ENCODE assay signal across 18 cellular contexts in the genomic region with DNA sequence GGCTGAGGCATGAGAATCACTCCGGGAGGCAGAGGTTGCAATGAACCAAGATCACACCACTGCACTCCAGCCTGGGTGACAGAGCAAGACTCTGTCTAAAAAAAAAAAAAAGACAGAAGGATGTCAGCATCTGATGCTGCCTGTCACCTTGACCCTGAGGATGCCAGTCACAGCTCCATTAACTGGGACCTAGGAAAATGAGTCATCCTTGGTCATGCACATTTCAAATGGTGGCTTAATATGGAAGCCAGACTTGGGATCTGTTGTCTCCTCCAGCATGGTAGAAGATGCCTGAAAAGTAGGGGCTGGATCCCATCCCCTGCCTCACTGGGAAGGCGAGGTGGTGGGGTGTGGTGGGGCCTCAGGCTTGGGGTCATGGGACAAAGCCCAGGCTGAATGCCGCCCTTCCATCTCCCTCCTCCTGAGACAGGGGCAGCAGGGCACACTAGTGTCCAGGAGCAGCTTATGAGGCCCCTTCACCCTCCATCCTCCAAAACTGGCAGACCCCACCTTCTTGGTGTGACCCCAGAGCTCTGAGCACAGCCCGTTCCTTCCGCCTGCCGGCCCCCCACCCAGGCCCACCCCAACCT. TPM values are rescaled to one million over a fixed set of nuclear protein-coding genes. Genes with fewer than 3 reads are reported as not detected.
"Had no signal": no experiment of that assay in that cellular context is flagged by ENCODE, and none has a peak within 500 bp of the region (broad histone marks: within the 10 kb centered on the region; RNA-seq: fewer than 3 reads in every experiment).

No MANE protein-coding gene starts in this region.

- H3K4me1 ChIP-seq: body of pancreas had no signal

- FAIRE-seq: islet of Langerhans, small intestine had no signal

- ATAC-seq: body of pancreas; stimulated activated naive CD8-positive, alpha-beta T cell treated with anti-CD3 and anti-CD28 coated beads, Interleukin-15, Interleukin-2, amounts not matched to agents 100 U/mL and 50 U/mL, for 24 hours had no signal

- H3K27ac Mint-ChIP-seq: activated CD4-positive, alpha-beta T cell treated with anti-CD3 and anti-CD28 coated beads, Interleukin-2, amount 10 ng/mL, durations not matched to agents 7 days and 5 days; activated T-cell treated with anti-CD3 and anti-CD28 coated beads, Interleukin-2, amount 50 U/mL, for 72 hours; WTC11 had no signal

- H3K9me3 ChIP-seq: suprapubic skin had no signal

- H3K27me3 Mint-ChIP-seq: activated CD4-positive, alpha-beta T cell treated with anti-CD3 and anti-CD28 coated beads, Interleukin-2, amount 10 ng/mL, durations not matched to agents 7 days and 5 days had no signal

- H3K27ac ChIP-seq: suprapubic skin had no signal

- H3K27me3 ChIP-seq: body of pancreas had no signal

- H3K4me3 Mint-ChIP-seq: activated CD4-positive, alpha-beta T cell treated with anti-CD3 and anti-CD28 coated beads, Interleukin-2, amount 10 ng/mL, durations not matched to agents 7 days and 5 days; activated naive CD8-positive, alpha-beta T cell treated with anti-CD3 and anti-CD28 coated beads for 36 hours; activated T-cell treated with anti-CD3 and anti-CD28 coated beads, Interleukin-2, amount 50 U/mL, for 72 hours; naive thymus-derived CD8-positive, alpha-beta T cell; WTC11 had no signal

- DNase-seq: activated CD4-positive, alpha-beta T cell treated with anti-CD3 and anti-CD28 coated beads, Interleukin-2, amount 10 ng/mL, durations not matched to agents 7 days and 5 days; activated CD8-positive, alpha-beta memory T cell treated with anti-CD3 and anti-CD28 coated beads, Interleukin-2, amount 50 U/mL, for 48 hours; activated gamma-delta T cell treated with Interleukin-2 at 50 U/mL for 16 hours; activated naive CD8-positive, alpha-beta T cell treated with anti-CD3 and anti-CD28 coated beads for 36 hours; activated T-cell treated with anti-CD3 and anti-CD28 coated beads, Interleukin-2, amount 50 U/mL, for 72 hours; body of pancreas; central memory CD4-positive, alpha-beta T cell; effector CD4-positive, alpha-beta T cell; foreskin melanocyte; small intestine; stimulated activated naive CD8-positive, alpha-beta T cell treated with anti-CD3 and anti-CD28 coated beads, Interleukin-15, Interleukin-2, amounts not matched to agents 100 U/mL and 50 U/mL, for 24 hours; trophoblast cell had no signal

- H3K4me3 ChIP-seq: body of pancreas, coronary artery, suprapubic skin had no signal

- H3K36me3 ChIP-seq: suprapubic skin had no signal

RNA-seq across cellular contexts. Expression of gene ATG9B, which starts 32.1 kb away (rescaled TPM):
- total RNA-seq: body of pancreas, left lobe of liver had no signal

RNA-seq across cellular contexts. Expression of gene ASIC3, which starts 56.2 kb away (rescaled TPM):
- polyA plus RNA-seq: naive thymus-derived CD8-positive, alpha-beta T cell had no signal
